8 cellular contexts compared by ENCODE assay signal in genomic region chr1:246875041-246876026, GRCh38. TPM values are rescaled to one million over a fixed set of nuclear protein-coding genes. Genes with fewer than 3 reads are reported as not detected.
DNase-seq lines count a peak whose midpoint lies in the region; ATAC-seq and TF ChIP-seq lines count a peak whose summit lies in the region.

No MANE protein-coding gene starts in this region.

- H3K4me1 Mint-ChIP-seq in activated CD4-positive, alpha-beta memory T cell treated with anti-CD3 and anti-CD28 coated beads for 36 hours (ENCODE audit: low read depth): peaks cover 23% of the 10 kb centered on the region
- H3K4me1 Mint-ChIP-seq in naive B cell: peaks cover 0 to 6% (median 0%) of the 10 kb centered on the region in 3 donors

- no peak overlapping the region for H3K27ac ChIP-seq in vagina

- TF ChIP-seq POLR2A in vagina (IDR thresholded peaks at IDR 0.05): no peak

- CTCF ChIA-PET in activated CD4-positive, alpha-beta memory T cell treated with anti-CD3 and anti-CD28 coated beads for 36 hours (lab: Charles Lee): no interaction called here

- ATAC-seq in GM18511 (IDR thresholded peaks at IDR 0.05; ENCODE audit: unreplicated experiment): peak; percentile 82
- ATAC-seq in HG02798 (IDR thresholded peaks at IDR 0.05; ENCODE audit: poor library complexity, unreplicated experiment): peak; percentile 72
- no peak for ATAC-seq in naive B cell (ENCODE audit: low read depth in 2 of 2)
- ATAC-seq in HG03571 (IDR thresholded peaks at IDR 0.05; ENCODE audit: unreplicated experiment): no peak

- H3K4me3 Mint-ChIP-seq in activated CD4-positive, alpha-beta memory T cell treated with anti-CD3 and anti-CD28 coated beads for 36 hours: no peak overlapping the region
- H3K4me3 Mint-ChIP-seq in naive B cell: no peak overlapping the region

- H3K9me3 ChIP-seq in vagina: no peaks in the 10 kb centered on the region

- H3K27me3 ChIP-seq in vagina: no peaks in the 10 kb centered on the region

- no peak for TF ChIP-seq CTCF in vagina (IDR thresholded peaks at IDR 0.05)

- H3K36me3 Mint-ChIP-seq in activated CD4-positive, alpha-beta memory T cell treated with anti-CD3 and anti-CD28 coated beads for 36 hours: peaks cover 42% of the 10 kb centered on the region
- peaks cover 24 to 33% of the 10 kb centered on the region in 2 donors for H3K36me3 Mint-ChIP-seq in naive B cell

- H3K36me3 ChIP-seq in vagina: peaks cover 0 to 39% of the 10 kb centered on the region in 2 donors

- no peak overlapping the region for H3K27ac Mint-ChIP-seq in activated CD4-positive, alpha-beta memory T cell treated with anti-CD3 and anti-CD28 coated beads for 36 hours
- peak overlapping the region; percentile 4 to 72 (median 54) for H3K27ac Mint-ChIP-seq in naive B cell

- peaks cover 6% of the 10 kb centered on the region for H3K4me1 ChIP-seq in vagina

- POLR2A ChIA-PET in activated CD4-positive, alpha-beta memory T cell treated with anti-CD3 and anti-CD28 coated beads for 36 hours (lab: Charles Lee): no interaction called here

- DNase-seq in activated CD4-positive, alpha-beta memory T cell treated with anti-CD3 and anti-CD28 coated beads for 36 hours: peak; percentile 36
- DNase-seq in naive B cell (no peak), vagina (ENCODE audit: extremely low spot score in 2 of 2) (no peak), SIG-M5 treated with dmso at 0.1 percent for 504 hours (lab: John Stamatoyannopoulos, UW; ENCODE audit: unreplicated experiment) (no peak), NOMO-1 (lab: John Stamatoyannopoulos, UW; ENCODE audit: unreplicated experiment in 2 of 2) (no peak)

- H3K4me3 ChIP-seq in vagina: no peak overlapping the region

- intact Hi-C loops in activated CD4-positive, alpha-beta memory T cell treated with anti-CD3 and anti-CD28 coated beads for 36 hours (cut with micrococcal nuclease): loop anchor here (1.0 kb wide), 1 partner anchor 18 kb away; no protein-coding TSS in a partner anchor
- intact Hi-C loops in vagina (cut with DNase I): no loop called here

- no peaks in the 10 kb centered on the region for H3K9me3 Mint-ChIP-seq in activated CD4-positive, alpha-beta memory T cell treated with anti-CD3 and anti-CD28 coated beads for 36 hours
- H3K9me3 Mint-ChIP-seq in naive B cell: no peaks in the 10 kb centered on the region

- H3K27me3 Mint-ChIP-seq in activated CD4-positive, alpha-beta memory T cell treated with anti-CD3 and anti-CD28 coated beads for 36 hours: no peaks in the 10 kb centered on the region
- H3K27me3 Mint-ChIP-seq in naive B cell: no peaks in the 10 kb centered on the region

RNA-seq across cellular contexts. Expression of gene AHCTF1, which starts 56.4 kb away (rescaled TPM):
- 10 to 100 TPM; 35.8 to 40.3 TPM for total RNA-seq in activated CD4-positive, alpha-beta memory T cell treated with anti-CD3 and anti-CD28 coated beads for 36 hours
- 10 to 100 TPM in 4 of 6 donors, 1 to 10 TPM in 2; 6.5 to 20.1 (median 11.1) TPM for polyA plus RNA-seq in naive B cell (ENCODE audit: low read depth in 6 of 6)
- 41.0 TPM for total RNA-seq in vagina

Comparison
In these comparisons a context has a peak if more than half of its experiments do, and no peak if none do; other contexts are left out.
1. ATAC-seq: peak in GM18511 (single experiment) and HG02798 (single experiment); none in naive B cell (0 of 2) and HG03571 (single experiment).